ENCODE assay signal across 9 cellular contexts in the genomic region with DNA sequence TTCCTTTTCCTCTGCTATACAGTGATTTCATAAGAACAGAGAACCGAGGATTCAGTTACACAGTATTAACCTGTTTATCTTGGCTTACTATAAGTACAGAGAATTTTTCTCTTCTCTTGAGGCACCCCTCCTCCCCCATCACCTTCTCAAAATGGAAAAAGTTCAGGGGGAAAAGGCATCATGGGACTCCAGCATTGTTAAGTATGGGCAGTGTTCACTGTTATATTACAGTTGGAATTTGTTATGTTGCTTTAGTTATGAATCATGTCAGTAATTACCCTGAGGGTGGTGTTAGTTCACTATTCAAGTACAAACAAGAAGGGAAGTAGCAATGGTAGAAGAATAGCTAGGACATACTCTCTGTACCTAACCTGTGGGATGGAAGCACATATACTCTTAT. TPM values are rescaled to one million over a fixed set of nuclear protein-coding genes. Genes with fewer than 3 reads are reported as not detected.
A peak's percentile ranks its signal among the peaks of the same experiment; 100 is the strongest.
DNase-seq lines count a peak whose midpoint lies in the region; ATAC-seq and TF ChIP-seq lines count a peak whose summit lies in the region.
"Had no signal": no experiment of that assay in that cellular context is flagged by ENCODE, and none has a peak within 500 bp of the region (broad histone marks: within the 10 kb centered on the region; RNA-seq: fewer than 3 reads in every experiment).

No MANE protein-coding gene starts in this region.

- H3K4me3 ChIP-seq in thoracic aorta (peak overlapping the region; percentile 21), BE2C (ENCODE audit: low read depth, low read length) (no peak overlapping the region)

- H3K27ac ChIP-seq in thoracic aorta = peak overlapping the region; percentile 78 to 84

- TF ChIP-seq CTCF in thoracic aorta (IDR thresholded peaks at IDR 0.05) = no peak
- TF ChIP-seq CTCF in BE2C (IDR thresholded peaks at IDR 0.05; ENCODE audit: low read depth, low read length) = no peak

- H3K36me3 Mint-ChIP-seq in activated T-helper 17 cell treated with anti-CD3 and anti-CD28 coated beads, Interleukin-2, amount 50 U/mL, for 72 hours (ENCODE audit: low read depth) = peaks cover 7% of the 10 kb centered on the region

- DNase-seq in ELR (ENCODE audit: low read depth) (peak; percentile 81), iris pigment epithelial cell (ENCODE audit: low read depth) (peak; percentile 80), thoracic aorta (ENCODE audit: low spot score) (no peak), BE2C (no peak), D341Med (ENCODE audit: low spot score) (no peak)

- peaks cover 51 to 79% of the 10 kb centered on the region in 2 donors for H3K4me1 ChIP-seq in thoracic aorta (ENCODE audit: control insufficient read depth in 1 of 2, low read depth in 2 of 2)
- no peaks in the 10 kb centered on the region for H3K4me1 ChIP-seq in BE2C

- no peaks in the 10 kb centered on the region for H3K27me3 Mint-ChIP-seq in activated T-helper 17 cell treated with anti-CD3 and anti-CD28 coated beads, Interleukin-2, amount 50 U/mL, for 72 hours
- H3K27me3 Mint-ChIP-seq: memory B cell had no signal

- H3K36me3 ChIP-seq in thoracic aorta (no peaks in the 10 kb centered on the region), BE2C (no peaks in the 10 kb centered on the region; the same call in none of the 2 replicates)

- ATAC-seq in HG02973 (IDR thresholded peaks at IDR 0.05; ENCODE audit: unreplicated experiment) (peak; percentile 43), thoracic aorta (ENCODE audit: insufficient number of reproducible peaks, low FRiP score, low read depth) (peak; percentile 73), GM21360 (IDR thresholded peaks at IDR 0.05; ENCODE audit: unreplicated experiment) (no peak)
- ATAC-seq in activated T-helper 17 cell treated with anti-CD3 and anti-CD28 coated beads, Interleukin-2, amount 50 U/mL, for 72 hours (replicated peaks) = peak; percentile 34

- peaks cover 32% of the 10 kb centered on the region for H3K4me1 Mint-ChIP-seq in activated T-helper 17 cell treated with anti-CD3 and anti-CD28 coated beads, Interleukin-2, amount 50 U/mL, for 72 hours

- H3K9me3 ChIP-seq in thoracic aorta = peaks cover 3% of the 10 kb centered on the region
- no peaks in the 10 kb centered on the region for H3K9me3 ChIP-seq in BE2C

- H3K27me3 ChIP-seq in thoracic aorta (replicated peaks; ENCODE audit: insufficient read depth) = no peaks in the 10 kb centered on the region
- no peaks in the 10 kb centered on the region for H3K27me3 ChIP-seq in BE2C

- H3K27ac Mint-ChIP-seq in activated T-helper 17 cell treated with anti-CD3 and anti-CD28 coated beads, Interleukin-2, amount 50 U/mL, for 72 hours = peak overlapping the region; percentile 80
- H3K27ac Mint-ChIP-seq: memory B cell had no signal

- H3K9me3 Mint-ChIP-seq in activated T-helper 17 cell treated with anti-CD3 and anti-CD28 coated beads, Interleukin-2, amount 50 U/mL, for 72 hours = no peaks in the 10 kb centered on the region
- H3K9me3 Mint-ChIP-seq: memory B cell had no signal

- H3K4me3 Mint-ChIP-seq in activated T-helper 17 cell treated with anti-CD3 and anti-CD28 coated beads, Interleukin-2, amount 50 U/mL, for 72 hours = peak overlapping the region; percentile 66
- H3K4me3 Mint-ChIP-seq: memory B cell had no signal

RNA-seq across cellular contexts. Expression of a gene that starts 12.1 kb away (rescaled TPM):
- total RNA-seq in activated T-helper 17 cell treated with anti-CD3 and anti-CD28 coated beads, Interleukin-2, amount 50 U/mL, for 72 hours = 10 to 100 TPM; 13.9 to 35.1 TPM
- 10 to 100 TPM; 24.8 to 46.6 TPM for total RNA-seq in thoracic aorta
- polyA plus RNA-seq in BE2C (2012; ENCODE audit: insufficient read depth, insufficient read length, low read depth) = not detected

Comparison
In these comparisons a context has a peak if more than half of its experiments do, and no peak if none do; other contexts are left out.
1. DNase-seq: peak in ELR (single experiment) and iris pigment epithelial cell (single experiment); none in thoracic aorta (single experiment), BE2C (single experiment) and D341Med (single experiment).